ENCODE assay signal across 9 cellular contexts in genomic region chr7:150450491-150450992, GRCh38. TPM values are rescaled to one million over a fixed set of nuclear protein-coding genes. Genes with fewer than 3 reads are reported as not detected.
DNase-seq lines count a peak whose midpoint lies in the region; ATAC-seq, FAIRE-seq and TF ChIP-seq lines count a peak whose summit lies in the region.
"Had no signal": no experiment of that assay in that cellular context is flagged by ENCODE, and none has a peak within 500 bp of the region (broad histone marks: within the 10 kb centered on the region; RNA-seq: fewer than 3 reads in every experiment).

TSS of gene GIMAP8 (plus strand) at chr7:150450630. CDS start at chr7:150466699, 16,069 bp downstream.

- H4K91ac ChIP-seq in mesenchymal stem cell (ENCODE audit: low read length): no peak within 1 kb of the TSS

- H4K20me1 ChIP-seq in endothelial cell of umbilical vein (replicated peaks; ENCODE audit: control insufficient read depth, extremely low read depth, insufficient read depth, low read length): no peaks in the 10 kb centered on the region

- peaks cover 5% of the 10 kb centered on the region for H3K9me3 Mint-ChIP-seq in activated CD4-positive, alpha-beta T cell treated with anti-CD3 and anti-CD28 coated beads for 36 hours (ENCODE audit: low read depth)

- peaks cover 24% of the 10 kb centered on the region for H3K36me3 Mint-ChIP-seq in activated CD4-positive, alpha-beta T cell treated with anti-CD3 and anti-CD28 coated beads for 36 hours (ENCODE audit: low read depth)

- H3K27ac Mint-ChIP-seq in activated CD4-positive, alpha-beta T cell treated with anti-CD3 and anti-CD28 coated beads for 36 hours: peak within 1 kb of the TSS; percentile 96

- H3K9ac ChIP-seq in endothelial cell of umbilical vein (replicated peaks; ENCODE audit: extremely low read depth, insufficient read depth, low read length) (peak within 1 kb of the TSS; percentile 54), mesenchymal stem cell (ENCODE audit: low read length) (no peak within 1 kb of the TSS)

- H2BK15ac ChIP-seq in mesenchymal stem cell (ENCODE audit: low read depth, poor library complexity, severe bottlenecking): no peak within 1 kb of the TSS

- no peaks in the 10 kb centered on the region for H3K79me1 ChIP-seq in mesenchymal stem cell (replicated peaks; ENCODE audit: low read length, poor library complexity, severe bottlenecking)

- peaks cover 61% of the 10 kb centered on the region for H3K4me1 Mint-ChIP-seq in activated CD4-positive, alpha-beta T cell treated with anti-CD3 and anti-CD28 coated beads for 36 hours

- no peak within 1 kb of the TSS for H2BK12ac ChIP-seq in mesenchymal stem cell (ENCODE audit: low read length in 2 of 2)

- no peak for TF ChIP-seq EP300 in sigmoid colon (IDR thresholded peaks at IDR 0.05)

- no peaks in the 10 kb centered on the region for H3K9me1 ChIP-seq in endothelial cell of umbilical vein (replicated peaks; ENCODE audit: control insufficient read depth, extremely low read depth, insufficient read depth, low read length)

- H3K18ac ChIP-seq in mesenchymal stem cell (ENCODE audit: low read depth in 1 of 2, low read length in 2 of 2): no peak within 1 kb of the TSS

- no peak within 1 kb of the TSS for H4K8ac ChIP-seq in mesenchymal stem cell (ENCODE audit: low read length)

- TF ChIP-seq CTCF in endothelial cell of umbilical vein (IDR thresholded peaks at IDR 0.05; ENCODE audit: extremely low read depth in 1 of 2, insufficient read depth in 1 of 2, low read depth in 1 of 2, low read length in 2 of 2): no peak
- TF ChIP-seq CTCF in sigmoid colon (IDR thresholded peaks at IDR 0.05): no peak

- intact Hi-C loops in activated CD4-positive, alpha-beta T cell treated with anti-CD3 and anti-CD28 coated beads for 36 hours (cut with DNase I, micrococcal nuclease): loop anchor here (1.0 to 5.0 kb wide), 7 partner anchors 31 to 1208 kb away; partner anchors contain the start of genes GIMAP4 (in 1 of the 2), GIMAP5 (in 1 of the 2) and GIMAP7 (in 1 of the 2)
- intact Hi-C loops in endothelial cell of umbilical vein (cut with micrococcal nuclease) (loop anchor here (1.0 to 2.0 kb wide), 7 partner anchors 16 to 542 kb away; partner anchors contain the start of gene GIMAP2), sigmoid colon (cut with DNase I) (no loop called here)

- H3K4me1 ChIP-seq in endothelial cell of umbilical vein (ENCODE audit: control insufficient read depth, extremely low read depth, insufficient read depth, low read length) (peaks cover 33% of the 10 kb centered on the region), sigmoid colon (peaks cover 0 to 19% (median 1%) of the 10 kb centered on the region in 4 donors), mesenchymal stem cell (ENCODE audit: control insufficient read depth, insufficient read depth, low read depth, low read length) (peaks cover 2% of the 10 kb centered on the region)

- H3K79me2 ChIP-seq in endothelial cell of umbilical vein (ENCODE audit: control insufficient read depth, insufficient read depth, low read length): peaks cover 33% of the 10 kb centered on the region

- dilution Hi-C loops in endothelial cell of umbilical vein (cut with MboI; ENCODE audit: extremely low pct_ligation_motif_present, low sequenced_read_pairs): no loop called here

- H3K27ac ChIP-seq in endothelial cell of umbilical vein (ENCODE audit: insufficient read depth, low read depth, low read length) (peak within 1 kb of the TSS; percentile 62), sigmoid colon (peak within 1 kb of the TSS; percentile 55 to 77 (median 60)), mesenchymal stem cell (ENCODE audit: low read length, poor library complexity, severe bottlenecking) (no peak within 1 kb of the TSS)
- H3K27ac ChIP-seq: SK-N-MC had no signal

- FAIRE-seq in endothelial cell of umbilical vein (lab: Jason Lieb, UNC): peak; percentile 97

- H2BK5ac ChIP-seq in mesenchymal stem cell (ENCODE audit: low read depth, low read length, poor library complexity, severe bottlenecking): no peak within 1 kb of the TSS

- H2BK120ac ChIP-seq in mesenchymal stem cell (ENCODE audit: low read depth, low read length): no peak within 1 kb of the TSS

- WGBS in sigmoid colon, 2 donors: 33 to 72% methylated on average over 22 of the region's 22 CpGs
- 68% methylated on average over 21 of the region's 22 CpGs for WGBS in mesenchymal stem cell

- DNase-seq in activated gamma-delta T cell treated with Interleukin-2 at 50 U/mL for 16 hours: peak; percentile 68
- DNase-seq in activated gamma-delta T cell (lab: John Stamatoyannopoulos, UW): no peak
- DNase-seq in activated CD4-positive, alpha-beta T cell treated with anti-CD3 and anti-CD28 coated beads for 36 hours: peak; percentile 79
- DNase-seq in endothelial cell of umbilical vein (ENCODE audit: low read depth, low spot score): peak; percentile 81
- peak; percentile 80 for DNase-seq in sigmoid colon
- DNase-seq in mesenchymal stem cell: no peak
- no peak for DNase-seq in superior temporal gyrus (ENCODE audit: extremely low spot score)

- H3K27me3 Mint-ChIP-seq in activated CD4-positive, alpha-beta T cell treated with anti-CD3 and anti-CD28 coated beads for 36 hours: no peaks in the 10 kb centered on the region

- TF ChIP-seq POLR2A in endothelial cell of umbilical vein (IDR thresholded peaks at IDR 0.05; ENCODE audit: low read depth, low read length) (peak; percentile 56), sigmoid colon (IDR thresholded peaks at IDR 0.05) (no peak)

- peak within 1 kb of the TSS; percentile 67 for H2AFZ ChIP-seq in endothelial cell of umbilical vein (ENCODE audit: low read depth, low read length)
- H2AFZ ChIP-seq in mesenchymal stem cell (ENCODE audit: low read depth, low read length): no peak within 1 kb of the TSS

- CTCF ChIA-PET in activated CD4-positive, alpha-beta T cell treated with anti-CD3 and anti-CD28 coated beads for 36 hours (lab: Charles Lee): interaction anchor here (0.9 to 4.8 kb wide), 12 partner anchors 18 to 313 kb away, joined by 3 to 69 read pairs (median 4); partner anchors contain the start of genes GIMAP1, GIMAP2 and GIMAP7
- CTCF ChIA-PET in endothelial cell of umbilical vein (lab: Charles Lee): interaction anchor here (0.7 to 7.1 kb wide), 12 partner anchors 11 to 426 kb away, joined by 3 to 120 read pairs (median 6); partner anchors contain the start of genes GIMAP1, GIMAP4 and GIMAP6

- H3K4ac ChIP-seq in mesenchymal stem cell (ENCODE audit: low read depth in 1 of 2, low read length in 2 of 2): no peak within 1 kb of the TSS

- H3K23ac ChIP-seq in mesenchymal stem cell (ENCODE audit: low read length in 2 of 2): no peak within 1 kb of the TSS

- no peak within 1 kb of the TSS for H2AK5ac ChIP-seq in mesenchymal stem cell (ENCODE audit: low read length, severe bottlenecking)

- BruUV-seq in endothelial cell of umbilical vein (replicated peaks; lab: Mats Ljungman, UMichigan): no TSS peak

- H3K9me3 ChIP-seq in endothelial cell of umbilical vein (replicated peaks; ENCODE audit: control insufficient read depth, insufficient read depth, low read length) (no peaks in the 10 kb centered on the region), sigmoid colon (no peaks in the 10 kb centered on the region), mesenchymal stem cell (ENCODE audit: control insufficient read depth, low read length) (no peaks in the 10 kb centered on the region)

- H3K4me2 ChIP-seq in endothelial cell of umbilical vein (ENCODE audit: insufficient read depth, low read length): peak within 1 kb of the TSS; percentile 83
- no peak within 1 kb of the TSS for H3K4me2 ChIP-seq in mesenchymal stem cell (ENCODE audit: low read length, poor library complexity, severe bottlenecking)

- H3K4me3 Mint-ChIP-seq in activated CD4-positive, alpha-beta T cell treated with anti-CD3 and anti-CD28 coated beads for 36 hours: peak within 1 kb of the TSS; percentile 91

- H3K27me3 ChIP-seq in endothelial cell of umbilical vein (ENCODE audit: control insufficient read depth in 2 of 2, insufficient read depth in 2 of 2, low read length in 2 of 2) (no peaks in the 10 kb centered on the region), sigmoid colon (peaks cover 2 to 21% (median 10%) of the 10 kb centered on the region in 3 donors), mesenchymal stem cell (ENCODE audit: control insufficient read depth in 1 of 2, insufficient read depth in 1 of 2, low read length in 2 of 2) (peaks cover 26 to 39% of the 10 kb centered on the region in 2 experiments)

- H3K4me3 ChIP-seq in endothelial cell of umbilical vein (replicated peaks in 1 of 3; ENCODE audit: insufficient read depth in 1 of 3, low read depth in 1 of 3, low read length in 3 of 3): peak within 1 kb of the TSS; percentile 10 to 77 (median 64)
- H3K4me3 ChIP-seq in sigmoid colon: peak within 1 kb of the TSS; percentile 19 to 44 (median 38)
- no peak within 1 kb of the TSS for H3K4me3 ChIP-seq in mesenchymal stem cell (ENCODE audit: insufficient read depth in 1 of 2, low read depth in 1 of 2, low read length in 2 of 2)
- H3K4me3 ChIP-seq: SK-N-MC had no signal

- H3K14ac ChIP-seq in mesenchymal stem cell (ENCODE audit: low read length in 2 of 2): no peak within 1 kb of the TSS

- POLR2A ChIA-PET in activated CD4-positive, alpha-beta T cell treated with anti-CD3 and anti-CD28 coated beads for 36 hours (lab: Charles Lee): interaction anchor here (0.5 to 1.5 kb wide), 4 partner anchors 26 to 287 kb away, joined by 3 to 4 read pairs (median 3); partner anchors contain the start of genes GIMAP5 and GIMAP7
- POLR2A ChIA-PET in endothelial cell of umbilical vein (lab: Charles Lee): interaction anchor here (1.1 to 2.1 kb wide), 5 partner anchors 71 to 305 kb away, joined by 3 to 10 read pairs (median 3); partner anchors contain the start of genes GIMAP1 and GIMAP6

- ATAC-seq in activated CD4-positive, alpha-beta T cell treated with anti-CD3 and anti-CD28 coated beads for 36 hours: peak; percentile 40
- ATAC-seq in GM18861 (IDR thresholded peaks at IDR 0.05; ENCODE audit: unreplicated experiment): no peak

- H3K36me3 ChIP-seq in endothelial cell of umbilical vein (ENCODE audit: control insufficient read depth in 2 of 2, extremely low read depth in 1 of 2, insufficient read depth in 2 of 2, low read length in 2 of 2): peaks cover 0 to 7% of the 10 kb centered on the region in 2 experiments
- H3K36me3 ChIP-seq in sigmoid colon: no peaks in the 10 kb centered on the region
- no peaks in the 10 kb centered on the region for H3K36me3 ChIP-seq in mesenchymal stem cell (ENCODE audit: control insufficient read depth in 1 of 2, insufficient read depth in 2 of 2, low read depth in 1 of 2, low read length in 2 of 2)

RNA-seq across cellular contexts. Expression of gene GIMAP8, which starts in this region (rescaled TPM):
- total RNA-seq in activated CD4-positive, alpha-beta T cell treated with anti-CD3 and anti-CD28 coated beads for 36 hours: 1 to 10 TPM; 7.7 to 9.6 TPM
- total RNA-seq in endothelial cell of umbilical vein (67.5 and 71.8 TPM in 2 replicates), sigmoid colon (1 to 10 TPM; 5.3 to 7.9 (median 7.2) TPM)
- polyA plus RNA-seq in endothelial cell of umbilical vein (25.3 and 32.2 TPM in 2 replicates), sigmoid colon (10 to 100 TPM in 1 of 3 donors, 1 to 10 TPM in 2; 2.4 to 10.7 (median 2.8) TPM)
- polyA plus RNA-seq in endothelial cell of umbilical vein (2011; cell fraction: cytosol; rRNA removed): 36.2 and 42.4 TPM in 2 replicates
- 51.4 and 53.1 TPM in 2 replicates for polyA plus RNA-seq in endothelial cell of umbilical vein (2011; cell fraction: nucleus; rRNA removed)
- polyA plus RNA-seq in endothelial cell of umbilical vein (2012): 23.3 and 30.6 TPM in 2 replicates
- polyA minus RNA-seq in endothelial cell of umbilical vein: 61.1 and 65.6 TPM in 2 replicates
- polyA minus RNA-seq in endothelial cell of umbilical vein (2011; cell fraction: cytosol; rRNA and poly(A)+ RNA removed): not detected
- 31.7 and 33.7 TPM in 2 replicates for polyA minus RNA-seq in endothelial cell of umbilical vein (2011; cell fraction: nucleus; rRNA and poly(A)+ RNA removed)
- polyA plus RNA-seq in mesenchymal stem cell (2013, experiment 1 of 2): not detected
- polyA plus RNA-seq in mesenchymal stem cell (2013, experiment 2 of 2): not detected

Comparison
In these comparisons a context has a peak if more than half of its experiments do, and no peak if none do; other contexts are left out.
1. DNase-seq: peak in activated gamma-delta T cell treated with Interleukin-2 at 50 U/mL for 16 hours (single experiment), activated CD4-positive, alpha-beta T cell treated with anti-CD3 and anti-CD28 coated beads for 36 hours (single experiment), endothelial cell of umbilical vein (single experiment) and sigmoid colon (single experiment); none in activated gamma-delta T cell (single experiment), mesenchymal stem cell (single experiment) and superior temporal gyrus (single experiment).
2. H3K4me3 ChIP-seq: peak in endothelial cell of umbilical vein (3 of 3) and sigmoid colon (4 of 4); none in mesenchymal stem cell (0 of 2).